14 cellular contexts compared by ENCODE assay signal in genomic region chr14:102977475-102977874, GRCh38. TPM values are rescaled to one million over a fixed set of nuclear protein-coding genes. Genes with fewer than 3 reads are reported as not detected.
DNase-seq lines count a peak whose midpoint lies in the region; ATAC-seq, FAIRE-seq and TF ChIP-seq lines count a peak whose summit lies in the region.
"Had no signal": no experiment of that assay in that cellular context is flagged by ENCODE, and none has a peak within 500 bp of the region (broad histone marks: within the 10 kb centered on the region; RNA-seq: fewer than 3 reads in every experiment).

No MANE protein-coding gene starts in this region.

- H2BK5ac ChIP-seq in H1 (ENCODE audit: low read depth, low read length) = no peak overlapping the region

- H3F3A ChIP-seq in neural progenitor cell (ENCODE audit: low read depth) = peaks cover 14% of the 10 kb centered on the region

- peaks cover 25% of the 10 kb centered on the region for H3K36me3 Mint-ChIP-seq in neural progenitor cell

- H4K20me1 ChIP-seq in H1 (replicated peaks in 1 of 2; ENCODE audit: control insufficient read depth in 1 of 2, insufficient read depth in 2 of 2, low read length in 2 of 2) (peaks cover 0 to 8% of the 10 kb centered on the region in 2 experiments), neural progenitor cell (ENCODE audit: low read depth) (peaks cover 5% of the 10 kb centered on the region)

- TF ChIP-seq RAD21 in H1 (IDR thresholded peaks at IDR 0.05 in 1 of 2, conservative IDR thresholded peaks at IDR 0.05 in 1 of 2; ENCODE audit: low read depth in 2 of 2, low read length in 2 of 2) = no peak

- no peak for TF ChIP-seq POLR2A in H1 (IDR thresholded peaks at IDR 0.05; ENCODE audit: control extremely low read depth in 1 of 2, low read depth in 2 of 2, low read length in 2 of 2)

- no peak overlapping the region for H3K4me2 ChIP-seq in H1 (ENCODE audit: insufficient read depth in 1 of 2, low read depth in 2 of 2, low read length in 2 of 2)
- H3K4me2 ChIP-seq in neural progenitor cell = peak overlapping the region; percentile 27
- H3K4me2 ChIP-seq: A549 had no signal

- H2AK5ac ChIP-seq in H1 (ENCODE audit: low read depth, low read length) = no peak overlapping the region

- H3K9me3 ChIP-seq in HUES6 (ENCODE audit: control insufficient read depth, insufficient read depth, low read depth, low read length) = no peaks in the 10 kb centered on the region
- no peaks in the 10 kb centered on the region for H3K9me3 ChIP-seq in H1 (ENCODE audit: insufficient read depth in 2 of 2, low read depth in 1 of 2, low read length in 1 of 2)
- H3K9me3 ChIP-seq in neural progenitor cell (ENCODE audit: low read depth) = no peaks in the 10 kb centered on the region
- H3K9me3 ChIP-seq in lower lobe of right lung = no peaks in the 10 kb centered on the region
- H3K9me3 ChIP-seq: A549 had no signal

- no peak overlapping the region for H3K4me3 Mint-ChIP-seq in neural progenitor cell
- H3K4me3 Mint-ChIP-seq: CD4-positive, alpha-beta T cell; IgD-negative memory B cell had no signal

- H3K4me3 ChIP-seq in HUES6 (ENCODE audit: low read depth, low read length) (no peak overlapping the region), H1 (ENCODE audit: extremely low read depth in 1 of 4, insufficient read depth in 2 of 4, low read depth in 3 of 4, low read length in 4 of 4) (no peak overlapping the region), neural progenitor cell (no peak overlapping the region), lower lobe of right lung (no peak overlapping the region)
- H3K4me3 ChIP-seq: A549, GM23248 had no signal

- H3K9ac ChIP-seq in HUES6 (ENCODE audit: low read length) (no peak overlapping the region), H1 (replicated peaks in 1 of 4; ENCODE audit: extremely low read depth in 1 of 4, low read depth in 3 of 4, low read length in 3 of 4) (no peak overlapping the region), neural progenitor cell (no peak overlapping the region)
- H3K9ac ChIP-seq: GM23248 had no signal

- H3K79me2 ChIP-seq in H1 (ENCODE audit: control insufficient read depth in 1 of 2, insufficient read depth in 2 of 2, low read length in 2 of 2) (no peaks in the 10 kb centered on the region), neural progenitor cell (ENCODE audit: low read depth) (no peaks in the 10 kb centered on the region)

- peaks cover 5% of the 10 kb centered on the region for H3K4me1 Mint-ChIP-seq in neural progenitor cell

- H3K23ac ChIP-seq in H1 (ENCODE audit: insufficient read length) = no peak overlapping the region

- intact Hi-C loops in left colon (cut with DNase I, micrococcal nuclease) (no loop called here), lower lobe of right lung (cut with DNase I) (no loop called here)

- no peak overlapping the region for H3K27ac Mint-ChIP-seq in neural progenitor cell
- H3K27ac Mint-ChIP-seq: CD4-positive, alpha-beta T cell; IgD-negative memory B cell had no signal

- FAIRE-seq in H1 (lab: Jason Lieb, UNC) = no peak
- FAIRE-seq: A549, GM18507 had no signal

- H3K27me3 Mint-ChIP-seq in neural progenitor cell (ENCODE audit: insufficient read depth, low read depth) = no peaks in the 10 kb centered on the region
- H3K27me3 Mint-ChIP-seq: CD4-positive, alpha-beta T cell; IgD-negative memory B cell had no signal

- H3K14ac ChIP-seq in H1 (ENCODE audit: insufficient read length) = no peak overlapping the region

- no peak overlapping the region for H3K4ac ChIP-seq in H1 (replicated peaks; ENCODE audit: insufficient read length, low read depth, low read length)

- H2AFZ ChIP-seq in H1 (ENCODE audit: low read length) = no peak overlapping the region
- no peak overlapping the region for H2AFZ ChIP-seq in neural progenitor cell (replicated peaks)
- H2AFZ ChIP-seq: GM23248 had no signal

- H2BK12ac ChIP-seq in H1 (ENCODE audit: low read depth, low read length) = no peak overlapping the region

- ATAC-seq in left colon (no peak), HG03457 (IDR thresholded peaks at IDR 0.05; ENCODE audit: unreplicated experiment) (no peak), lower lobe of right lung (no peak)
- ATAC-seq: A549 had no signal

- 87% methylated on average over 8 of the region's 8 CpGs; no CpG with 5 or more reads in 1 of the 2 experiments for WGBS in H1 (ENCODE audit: extremely low coverage in 1 of 2, insufficient coverage in 1 of 2, insufficient read length in 1 of 2, insufficient replicate concordance in 2 of 2, low coverage in 1 of 2, low lambda C conversion rate in 2 of 2, missing lambda C conversion rate in 1 of 2), 2 experiments

- H2BK120ac ChIP-seq in H1 (replicated peaks; ENCODE audit: low read depth, low read length) = no peak overlapping the region

- no peaks in the 10 kb centered on the region for H3K9me3 Mint-ChIP-seq in neural progenitor cell
- H3K9me3 Mint-ChIP-seq: CD4-positive, alpha-beta T cell; IgD-negative memory B cell had no signal

- H2BK20ac ChIP-seq in H1 (ENCODE audit: low read length) = no peak overlapping the region

- no peak overlapping the region for H4K5ac ChIP-seq in H1 (ENCODE audit: insufficient read length, low read depth, low read length)

- H3K27ac ChIP-seq in HUES6 (ENCODE audit: low read depth, low read length) = 0 out of 2 replicates have a peak overlapping the region, but pooled peaks have one; percentile 40
- 0 out of 2 replicates have a peak overlapping the region, but pooled peaks have one; percentile 27 for H3K27ac ChIP-seq in H1 (ENCODE audit: low read depth, low read length)
- H3K27ac ChIP-seq in neural progenitor cell = peak overlapping the region; percentile 80
- no peak overlapping the region for H3K27ac ChIP-seq in lower lobe of right lung
- H3K27ac ChIP-seq: A549, GM23248 had no signal

- no peaks in the 10 kb centered on the region for H3K23me2 ChIP-seq in H1 (ENCODE audit: low read depth, low read length)

- no peak overlapping the region for H4K91ac ChIP-seq in H1 (replicated peaks; ENCODE audit: insufficient read length, low read length)

- no peak overlapping the region for H3K18ac ChIP-seq in H1 (ENCODE audit: extremely low read depth, low read length)

- no peak for TF ChIP-seq EP300 in H1 (IDR thresholded peaks at IDR 0.05; ENCODE audit: borderline replicate concordance in 1 of 2, low read depth in 2 of 2, low read length in 2 of 2)

- H2BK15ac ChIP-seq in H1 (ENCODE audit: low read length) = no peak overlapping the region

- H3K36me3 ChIP-seq in HUES6 (ENCODE audit: control insufficient read depth, insufficient read depth, low read length) = peaks cover 89% of the 10 kb centered on the region
- peaks cover 8 to 46% (median 22%) of the 10 kb centered on the region in 4 experiments for H3K36me3 ChIP-seq in H1 (ENCODE audit: control insufficient read depth in 2 of 4, insufficient read depth in 4 of 4, low read length in 3 of 4)
- H3K36me3 ChIP-seq in neural progenitor cell = no peaks in the 10 kb centered on the region
- peaks cover 100% of the 10 kb centered on the region for H3K36me3 ChIP-seq in lower lobe of right lung

- H4K8ac ChIP-seq in H1 (ENCODE audit: extremely low read depth, insufficient read depth, low read length) = no peak overlapping the region

- 0 out of 2 replicates have a peak, but pooled peaks cover 2% of the 10 kb centered on the region for H3K79me1 ChIP-seq in H1 (ENCODE audit: low read depth, low read length)

- CTCF ChIA-PET in H1 (lab: Charles Lee; ENCODE audit: partially characterized antibody) = interaction anchor here (0.6 to 2.7 kb wide), 3 partner anchors 11 to 436 kb away, joined by 3 to 9 read pairs (median 5); no protein-coding TSS in a partner anchor

- POLR2A ChIA-PET in H1 (lab: Charles Lee; ENCODE audit: partially characterized antibody) = no interaction called here

- H3K56ac ChIP-seq in H1 (replicated peaks; ENCODE audit: insufficient read length, low read depth, low read length) = no peak overlapping the region

- H3K4me1 ChIP-seq in HUES6 (ENCODE audit: control insufficient read depth, insufficient read depth, low read length) (no peaks in the 10 kb centered on the region), H1 (replicated peaks in 1 of 4; ENCODE audit: control insufficient read depth in 3 of 4, insufficient read depth in 4 of 4, low read length in 3 of 4) (no peaks in the 10 kb centered on the region), neural progenitor cell (peaks cover 10% of the 10 kb centered on the region), lower lobe of right lung (no peaks in the 10 kb centered on the region)

- DNase-seq in H1 (ENCODE audit: low read depth in 1 of 2, low spot score in 2 of 2) (no peak), neural progenitor cell (ENCODE audit: low spot score) (no peak), left colon (no peak), lower lobe of right lung (no peak)
- DNase-seq: Calu3; CD4-positive, alpha-beta T cell; DMS 273 treated with DMSO at 0.1 percent for 48 hours; GM23248; H7 had no signal

- H3K27me3 ChIP-seq in HUES6 (ENCODE audit: control insufficient read depth, insufficient read depth, low read length) = no peaks in the 10 kb centered on the region
- no peaks in the 10 kb centered on the region for H3K27me3 ChIP-seq in H1 (replicated peaks in 1 of 4; ENCODE audit: control insufficient read depth in 3 of 4, extremely low read depth in 1 of 4, insufficient read depth in 3 of 4, low read length in 3 of 4)
- no peaks in the 10 kb centered on the region for H3K27me3 ChIP-seq in neural progenitor cell
- H3K27me3 ChIP-seq in lower lobe of right lung (ENCODE audit: low read depth) = no peaks in the 10 kb centered on the region

- TF ChIP-seq CTCF in H1 (IDR thresholded peaks at IDR 0.05; ENCODE audit: control extremely low read depth in 1 of 3, insufficient read depth in 1 of 3, low read depth in 1 of 3, low read length in 3 of 3) = no peak
- no peak for TF ChIP-seq CTCF in neural progenitor cell (IDR thresholded peaks at IDR 0.05)
- no peak for TF ChIP-seq CTCF in lower lobe of right lung (IDR thresholded peaks at IDR 0.05)

TF ChIP-seq in H1, 55 proteins besides CTCF, POLR2A, EP300 and RAD21 (continues in another document):
- no peak for TF ChIP-seq MAFK (IDR thresholded peaks at IDR 0.05; ENCODE audit: low read depth, low read length)
- no peak for TF ChIP-seq SP1 (IDR thresholded peaks at IDR 0.05; ENCODE audit: low read depth, low read length)
- no peak for TF ChIP-seq SP4 (IDR thresholded peaks at IDR 0.05; ENCODE audit: low read length)
- TF ChIP-seq EZH2 (IDR thresholded peaks at IDR 0.05; ENCODE audit: low read depth, low read length, severe bottlenecking) = no peak

RNA-seq across cellular contexts. Expression of gene AMN, which starts 55.0 kb away (rescaled TPM):
- 0.99 and 1.5 TPM in 2 replicates for total RNA-seq in H1 (2021; fragmentation: NEBNext Ultra II Directional; extraction: Animal tissue kit (Norgen Biotek cat#: 25700))
- 0.77 and 1.5 TPM in 2 replicates for polyA plus RNA-seq in H1 (2011; rRNA removed)
- polyA plus RNA-seq in H1 (2011; cell fraction: cytosol; rRNA removed) = 0.78 TPM
- polyA plus RNA-seq in H1 (2011; cell fraction: nucleus; rRNA removed) = 5.4 TPM
- 0.54 to 0.84 TPM (median 0.70 TPM) in 4 replicates for polyA plus RNA-seq in H1 (2012, experiment 1 of 2)
- polyA plus RNA-seq in H1 (2012, experiment 2 of 2) = 0.45 TPM
- polyA plus RNA-seq in H1 (2013, experiment 1 of 2) = 1.5 TPM
- polyA plus RNA-seq in H1 (2013, experiment 2 of 2) = 1.3 TPM
- polyA minus RNA-seq in H1 (2011; rRNA and poly(A)+ RNA removed) = 0.16 TPM in 1 of 2 replicates, not detected in the other
- polyA minus RNA-seq in H1 (2011; cell fraction: cytosol; rRNA and poly(A)+ RNA removed) = 0.59 TPM
- polyA minus RNA-seq in H1 (2011; cell fraction: nucleus; rRNA and poly(A)+ RNA removed) = 0.50 TPM
- 0.28 TPM in 1 of 2 replicates, not detected in the other for total RNA-seq in neural progenitor cell (ENCODE audit: low replicate concordance)
- 100 to 1,000 TPM; 186 to 331 TPM for total RNA-seq in left colon
- 13.7 TPM for total RNA-seq in lower lobe of right lung
- total RNA-seq: GM23248 had no signal
- polyA plus RNA-seq: GM23248 had no signal

Comparison
In these comparisons a context has a peak if more than half of its experiments do, and no peak if none do; other contexts are left out.
1. RNA of gene AMN, which starts 55.0 kb away (total RNA-seq): 186 to 331 TPM in left colon; 13.7 TPM in lower lobe of right lung (single experiment), 0.99 to 1.5 TPM in H1 and 0.28 TPM in neural progenitor cell; every median in the first group is over 10 times any median in the second.